Comparison of ENCODE assay signal across 9 cellular contexts in genomic region chr19:289651-290538, GRCh38. TPM values are rescaled to one million over a fixed set of nuclear protein-coding genes. Genes with fewer than 3 reads are reported as not detected.
DNase-seq lines count a peak whose midpoint lies in the region; ATAC-seq, FAIRE-seq and TF ChIP-seq lines count a peak whose summit lies in the region.
"Had no signal": no experiment of that assay in that cellular context is flagged by ENCODE, and none has a peak within 500 bp of the region (broad histone marks: within the 10 kb centered on the region; RNA-seq: fewer than 3 reads in every experiment).

No MANE protein-coding gene starts in this region.

- H3K36me3 ChIP-seq in SJSA1: no peaks in the 10 kb centered on the region
- no peaks in the 10 kb centered on the region for H3K36me3 ChIP-seq in lung (ENCODE audit: control insufficient read depth in 2 of 2, insufficient read depth in 2 of 2, low read length in 2 of 2)
- H3K36me3 ChIP-seq: BLaER1 treated with 17β-estradiol and CSF1 and Interleukin-3, amounts not matched to agents 10 nM and 100 nM had no signal

- DNase-seq in SIG-M5 treated with dmso at 0.1 percent for 504 hours (lab: John Stamatoyannopoulos, UW; ENCODE audit: unreplicated experiment) (peak; percentile 39), SIG-M5 (lab: John Stamatoyannopoulos, UW) (no peak), SJSA1 (ENCODE audit: low read depth in 1 of 2, low spot score in 2 of 2) (peak in 1 of 2 experiments; percentile 21), caudate nucleus (lab: John Stamatoyannopoulos, UW) (no peak), lung (ENCODE audit: low spot score) (no peak), urothelium cell line (ENCODE audit: low spot score) (peak; percentile 68), NCI-H1105 treated with DMSO at 0.1 percent for 48 hours (lab: John Stamatoyannopoulos, UW) (no peak)

- no peak for TF ChIP-seq CTCF in lung (IDR thresholded peaks at IDR 0.05; ENCODE audit: control extremely low read depth, extremely low read depth)

- H3K4me1 ChIP-seq in SJSA1 (replicated peaks): peaks cover 12% of the 10 kb centered on the region
- peaks cover 0 to 14% of the 10 kb centered on the region in 2 donors for H3K4me1 ChIP-seq in lung (ENCODE audit: control insufficient read depth in 2 of 2, insufficient read depth in 2 of 2, low read length in 2 of 2)
- H3K4me1 ChIP-seq: BLaER1 treated with 17β-estradiol and CSF1 and Interleukin-3, amounts not matched to agents 10 nM and 100 nM had no signal

- 33 to 43% methylated on average over 26 to 29 of the region's 29 CpGs for WGBS in lung, 2 donors

- H3K9me3 ChIP-seq in SJSA1 (replicated peaks) (0 out of 2 replicates have a peak, but pooled peaks cover 5% of the 10 kb centered on the region), lung (ENCODE audit: control insufficient read depth in 2 of 2, insufficient read depth in 1 of 2, low read length in 1 of 2) (no peaks in the 10 kb centered on the region)

- H3K27me3 ChIP-seq in SJSA1 (replicated peaks): peaks cover 29% of the 10 kb centered on the region
- H3K27me3 ChIP-seq in lung (ENCODE audit: control insufficient read depth, insufficient read depth): no peaks in the 10 kb centered on the region

- H3K27ac ChIP-seq in SJSA1 (no peak overlapping the region), caudate nucleus (ENCODE audit: low read depth, low read length) (peak overlapping the region; percentile 94), lung (ENCODE audit: low read depth in 1 of 2, low read length in 1 of 2) (peak overlapping the region in 1 of 2 donors; percentile 49)
- H3K27ac ChIP-seq: BLaER1 treated with 17β-estradiol and CSF1 and Interleukin-3, amounts not matched to agents 10 nM and 100 nM had no signal

- FAIRE-seq in urothelium cell line (lab: Jason Lieb, UNC): no peak

- peak overlapping the region; percentile 44 for H3K4me3 ChIP-seq in SJSA1
- H3K4me3 ChIP-seq in lung: peak overlapping the region; percentile 8
- H3K4me3 ChIP-seq: BLaER1 treated with 17β-estradiol and CSF1 and Interleukin-3, amounts not matched to agents 10 nM and 100 nM had no signal

- peak; percentile 58 for ATAC-seq in lung (ENCODE audit: insufficient read depth, low FRiP score)
- no peak for ATAC-seq in HG02884 (IDR thresholded peaks at IDR 0.05; ENCODE audit: unreplicated experiment)

RNA-seq across cellular contexts. Expression of gene PLPP2, which starts 1.3 kb away (rescaled TPM):
- 7.3 and 18.5 TPM in 2 replicates for total RNA-seq in SJSA1 (2014; rRNA removed; shearing (Covaris generic))
- total RNA-seq in lung: 10 to 100 TPM; 14.1 to 41.3 TPM
- 10 to 100 TPM; 34.5 to 35.6 TPM for polyA plus RNA-seq in lung

RNA-seq across cellular contexts. Expression of gene MIER2, which starts 54.7 kb away (rescaled TPM):
- total RNA-seq in SJSA1 (2014; rRNA removed; shearing (Covaris generic)): 19.9 and 26.6 TPM in 2 replicates
- total RNA-seq in lung: 10 to 100 TPM; 19.4 to 34.0 TPM
- 10 to 100 TPM; 22.5 to 34.9 TPM for polyA plus RNA-seq in lung

Comparison
In these comparisons a context has a peak if more than half of its experiments do, and no peak if none do; other contexts are left out.
1. DNase-seq: peak in SIG-M5 treated with dmso at 0.1 percent for 504 hours (single experiment) and urothelium cell line (single experiment); none in SIG-M5 (single experiment), caudate nucleus (0 of 61), lung (single experiment) and NCI-H1105 treated with DMSO at 0.1 percent for 48 hours (single experiment).